Comparison of ENCODE assay signal across 11 cellular contexts in the genomic region with DNA sequence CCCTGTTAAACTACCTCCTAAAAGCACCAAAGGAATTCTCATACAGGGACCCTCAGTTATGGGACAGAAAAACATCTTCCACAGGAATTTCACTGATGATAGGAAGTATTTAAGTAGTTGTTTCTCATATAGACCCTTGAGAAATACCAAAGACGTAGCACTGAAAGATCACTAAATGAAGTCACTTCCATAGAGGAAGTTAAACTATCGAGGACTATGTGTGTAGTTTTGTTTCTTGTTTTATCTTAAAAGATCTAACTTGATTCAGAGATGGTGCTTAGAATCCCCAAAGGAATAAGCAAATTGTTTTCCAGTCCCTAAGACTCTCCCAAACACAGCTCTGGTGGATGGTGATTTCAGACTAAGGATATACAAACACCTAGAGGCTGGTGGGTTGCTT.
DNase-seq lines count a peak whose midpoint lies in the region; ATAC-seq and TF ChIP-seq lines count a peak whose summit lies in the region.
"Had no signal": no experiment of that assay in that cellular context is flagged by ENCODE, and none has a peak within 500 bp of the region (broad histone marks: within the 10 kb centered on the region; RNA-seq: fewer than 3 reads in every experiment).

No MANE protein-coding gene starts in this region.

- POLR2A ChIA-PET in activated CD4-positive, alpha-beta memory T cell treated with anti-CD3 and anti-CD28 coated beads for 36 hours (lab: Charles Lee): interaction anchor here (0.9 to 3.9 kb wide), 6 partner anchors 11 to 45 kb away, joined by 3 to 47 read pairs (median 10); no protein-coding TSS in a partner anchor

- peaks cover 9 to 35% (median 12%) of the 10 kb centered on the region in 4 donors for H3K4me1 ChIP-seq in stomach

- peak; percentile 26 for ATAC-seq in HG02870 (IDR thresholded peaks at IDR 0.05; ENCODE audit: unreplicated experiment)
- ATAC-seq in HG02571 (IDR thresholded peaks at IDR 0.05; ENCODE audit: unreplicated experiment): no peak

- H3K4me3 Mint-ChIP-seq in activated naive CD4-positive, alpha-beta T cell treated with anti-CD3 and anti-CD28 coated beads, Interleukin-2, amount 10 ng/mL, durations not matched to agents 7 days and 5 days: peak overlapping the region; percentile 31
- H3K4me3 Mint-ChIP-seq in activated CD4-positive, alpha-beta memory T cell treated with anti-CD3 and anti-CD28 coated beads for 36 hours: peak overlapping the region; percentile 63

- TF ChIP-seq EP300 in stomach (IDR thresholded peaks at IDR 0.05): no peak

- no peaks in the 10 kb centered on the region for H3K27me3 Mint-ChIP-seq in activated naive CD4-positive, alpha-beta T cell treated with anti-CD3 and anti-CD28 coated beads, Interleukin-2, amount 10 ng/mL, durations not matched to agents 7 days and 5 days
- no peaks in the 10 kb centered on the region for H3K27me3 Mint-ChIP-seq in activated CD4-positive, alpha-beta memory T cell treated with anti-CD3 and anti-CD28 coated beads for 36 hours

- peak overlapping the region; percentile 58 to 88 (median 69) for H3K27ac ChIP-seq in stomach
- H3K27ac ChIP-seq: cardiac muscle cell had no signal

- WGBS in stomach, 5 donors: 68 to 78% (median 72%) methylated on average over 2 of the region's 2 CpGs

- peaks cover 54% of the 10 kb centered on the region for H3K36me3 Mint-ChIP-seq in activated naive CD4-positive, alpha-beta T cell treated with anti-CD3 and anti-CD28 coated beads, Interleukin-2, amount 10 ng/mL, durations not matched to agents 7 days and 5 days
- H3K36me3 Mint-ChIP-seq in activated CD4-positive, alpha-beta memory T cell treated with anti-CD3 and anti-CD28 coated beads for 36 hours: peaks cover 26% of the 10 kb centered on the region

- peaks cover 0 to 28% (median 9%) of the 10 kb centered on the region in 4 donors for H3K36me3 ChIP-seq in stomach

- H3K4me3 ChIP-seq in stomach: no peak overlapping the region
- H3K4me3 ChIP-seq: cardiac muscle cell had no signal

- no peak for TF ChIP-seq POLR2A in stomach (IDR thresholded peaks at IDR 0.05)

- peaks cover 87% of the 10 kb centered on the region for H3K4me1 Mint-ChIP-seq in activated naive CD4-positive, alpha-beta T cell treated with anti-CD3 and anti-CD28 coated beads, Interleukin-2, amount 10 ng/mL, durations not matched to agents 7 days and 5 days
- H3K4me1 Mint-ChIP-seq in activated CD4-positive, alpha-beta memory T cell treated with anti-CD3 and anti-CD28 coated beads for 36 hours (ENCODE audit: low read depth): peaks cover 89% of the 10 kb centered on the region

- no peaks in the 10 kb centered on the region for H3K9me3 ChIP-seq in stomach

- H3K9me3 Mint-ChIP-seq in activated naive CD4-positive, alpha-beta T cell treated with anti-CD3 and anti-CD28 coated beads, Interleukin-2, amount 10 ng/mL, durations not matched to agents 7 days and 5 days: peaks cover 6% of the 10 kb centered on the region
- no peaks in the 10 kb centered on the region for H3K9me3 Mint-ChIP-seq in activated CD4-positive, alpha-beta memory T cell treated with anti-CD3 and anti-CD28 coated beads for 36 hours

- peak overlapping the region; percentile 92 for H3K27ac Mint-ChIP-seq in activated naive CD4-positive, alpha-beta T cell treated with anti-CD3 and anti-CD28 coated beads, Interleukin-2, amount 10 ng/mL, durations not matched to agents 7 days and 5 days
- H3K27ac Mint-ChIP-seq in activated CD4-positive, alpha-beta memory T cell treated with anti-CD3 and anti-CD28 coated beads for 36 hours: peak overlapping the region; percentile 89

- intact Hi-C loops in activated CD4-positive, alpha-beta memory T cell treated with anti-CD3 and anti-CD28 coated beads for 36 hours (cut with micrococcal nuclease): loop anchor here (1.0 to 5.0 kb wide), 8 partner anchors 12 to 538 kb away; a partner anchor contains a TSS
- intact Hi-C loops in stomach (cut with DNase I; ENCODE audit: low total_unique reads): no loop called here

- no peak for DNase-seq in activated naive CD4-positive, alpha-beta T cell treated with anti-CD3 and anti-CD28 coated beads, Interleukin-2, amount 10 ng/mL, durations not matched to agents 7 days and 5 days
- no peak for DNase-seq in activated naive CD4-positive, alpha-beta T cell treated with Interleukin-2 at 50 U/mL for 16 hours
- no peak for DNase-seq in activated CD4-positive, alpha-beta memory T cell treated with anti-CD3 and anti-CD28 coated beads for 36 hours
- DNase-seq in stomach: no peak
- DNase-seq in kidney glomerular epithelial cell (lab: John Stamatoyannopoulos, UW): no peak
- no peak for DNase-seq in HPDE6-E6E7 (ENCODE audit: extremely low spot score)
- DNase-seq: NCI-H1105, SW 1271 had no signal

- no peak for TF ChIP-seq CTCF in stomach (IDR thresholded peaks at IDR 0.05)

- no peaks in the 10 kb centered on the region for H3K27me3 ChIP-seq in stomach
- H3K27me3 ChIP-seq: cardiac muscle cell had no signal

- CTCF ChIA-PET in activated naive CD4-positive, alpha-beta T cell treated with anti-CD3 and anti-CD28 coated beads, Interleukin-2, amount 10 ng/mL, durations not matched to agents 7 days and 5 days (lab: Charles Lee): interaction anchor here (0.8 to 3.2 kb wide), 9 partner anchors 12 to 323 kb away, joined by 3 to 14 read pairs (median 4); a partner anchor contains a TSS
- CTCF ChIA-PET in activated CD4-positive, alpha-beta memory T cell treated with anti-CD3 and anti-CD28 coated beads for 36 hours (lab: Charles Lee): interaction anchor here (0.6 to 3.9 kb wide), 10 partner anchors 9 to 50 kb away, joined by 4 to 28 read pairs (median 5); no protein-coding TSS in a partner anchor
